ENCODE assay signal across 28 cellular contexts in genomic region chr4:166039822-166040221, GRCh38.
"Had no signal": no experiment of that assay in that cellular context is flagged by ENCODE, and none has a peak within 500 bp of the region (broad histone marks: within the 10 kb centered on the region; RNA-seq: fewer than 3 reads in every experiment).

No MANE protein-coding gene starts in this region.

- H3K36me3 ChIP-seq: brain microvascular endothelial cell, gastroesophageal sphincter, suprapubic skin, tibial artery, upper lobe of right lung, WERI-Rb-1 had no signal

- H3K9me3 ChIP-seq: gastroesophageal sphincter, suprapubic skin, tibial artery, upper lobe of right lung had no signal

- H3K4me3 Mint-ChIP-seq: activated T-cell treated with anti-CD3 and anti-CD28 coated beads, Interleukin-2, amount 50 U/mL, for 4 hours; activated T-helper 17 cell treated with anti-CD3 and anti-CD28 coated beads, Interleukin-2, amount 50 U/mL, for 72 hours; nephron had no signal

- H3K4me3 ChIP-seq: gastroesophageal sphincter, skin epidermis, suprapubic skin, tibial artery, upper lobe of right lung had no signal

- H3K27ac ChIP-seq: brain microvascular endothelial cell, gastroesophageal sphincter, skin epidermis, suprapubic skin, tibial artery, upper lobe of right lung, WERI-Rb-1 had no signal

- FAIRE-seq: astrocyte, endothelial cell of umbilical vein, keratinocyte had no signal

- H3K4me1 ChIP-seq: tibial artery, upper lobe of right lung had no signal

- ATAC-seq: activated CD4-positive, CD25-positive, alpha-beta regulatory T cell treated with anti-CD3 and anti-CD28 coated beads, Interleukin-2, amount 50 U/mL, for 24 hours; activated T-cell treated with anti-CD3 and anti-CD28 coated beads, Interleukin-2, amount 50 U/mL, for 4 hours; activated T-helper 17 cell treated with anti-CD3 and anti-CD28 coated beads, Interleukin-2, amount 50 U/mL, for 72 hours; gastroesophageal sphincter; left cardiac atrium; left ventricle myocardium superior; sciatic nerve; upper lobe of right lung had no signal

- H3K27me3 Mint-ChIP-seq: activated T-helper 17 cell treated with anti-CD3 and anti-CD28 coated beads, Interleukin-2, amount 50 U/mL, for 72 hours had no signal

- H3K9me3 Mint-ChIP-seq: activated T-helper 17 cell treated with anti-CD3 and anti-CD28 coated beads, Interleukin-2, amount 50 U/mL, for 72 hours; nephron had no signal

- H3K27ac Mint-ChIP-seq: activated T-helper 17 cell treated with anti-CD3 and anti-CD28 coated beads, Interleukin-2, amount 50 U/mL, for 72 hours had no signal

- DNase-seq: activated CD4-positive, alpha-beta T cell treated with anti-CD3 and anti-CD28 coated beads for 48 hours; activated CD4-positive, alpha-beta T cell treated with anti-CD3 and anti-CD28 coated beads, Interleukin-2, amount 50 U/mL, for 48 hours; activated CD8-positive, alpha-beta memory T cell treated with anti-CD3 and anti-CD28 coated beads, Interleukin-2, amount 50 U/mL, for 48 hours; activated gamma-delta T cell treated with Interleukin-2 at 50 U/mL for 16 hours; activated naive CD4-positive, alpha-beta T cell treated with anti-CD3 and anti-CD28 coated beads, Interleukin-2, amount 50 U/mL, for 16 hours; activated T-cell treated with anti-CD3 and anti-CD28 coated beads, Interleukin-2, amount 50 U/mL, for 4 hours; amniotic stem cell; brain microvascular endothelial cell; caudate nucleus; hippocampal formation; left cardiac atrium; left ventricle myocardium superior; stimulated activated CD4-positive, alpha-beta T cell treated with anti-CD3 and anti-CD28 coated beads, Interleukin-1b, Interleukin-23, amount 100 ng/mL, for 48 hours; stimulated activated naive CD4-positive, alpha-beta T cell; T1000; tibial artery; upper lobe of right lung; WERI-Rb-1 had no signal

- H3K4me1 Mint-ChIP-seq: activated T-helper 17 cell treated with anti-CD3 and anti-CD28 coated beads, Interleukin-2, amount 50 U/mL, for 72 hours had no signal

- H3K27me3 ChIP-seq: brain microvascular endothelial cell, gastroesophageal sphincter, suprapubic skin, tibial artery, upper lobe of right lung had no signal
